ENCODE assay signal across 11 cellular contexts in the genomic region with DNA sequence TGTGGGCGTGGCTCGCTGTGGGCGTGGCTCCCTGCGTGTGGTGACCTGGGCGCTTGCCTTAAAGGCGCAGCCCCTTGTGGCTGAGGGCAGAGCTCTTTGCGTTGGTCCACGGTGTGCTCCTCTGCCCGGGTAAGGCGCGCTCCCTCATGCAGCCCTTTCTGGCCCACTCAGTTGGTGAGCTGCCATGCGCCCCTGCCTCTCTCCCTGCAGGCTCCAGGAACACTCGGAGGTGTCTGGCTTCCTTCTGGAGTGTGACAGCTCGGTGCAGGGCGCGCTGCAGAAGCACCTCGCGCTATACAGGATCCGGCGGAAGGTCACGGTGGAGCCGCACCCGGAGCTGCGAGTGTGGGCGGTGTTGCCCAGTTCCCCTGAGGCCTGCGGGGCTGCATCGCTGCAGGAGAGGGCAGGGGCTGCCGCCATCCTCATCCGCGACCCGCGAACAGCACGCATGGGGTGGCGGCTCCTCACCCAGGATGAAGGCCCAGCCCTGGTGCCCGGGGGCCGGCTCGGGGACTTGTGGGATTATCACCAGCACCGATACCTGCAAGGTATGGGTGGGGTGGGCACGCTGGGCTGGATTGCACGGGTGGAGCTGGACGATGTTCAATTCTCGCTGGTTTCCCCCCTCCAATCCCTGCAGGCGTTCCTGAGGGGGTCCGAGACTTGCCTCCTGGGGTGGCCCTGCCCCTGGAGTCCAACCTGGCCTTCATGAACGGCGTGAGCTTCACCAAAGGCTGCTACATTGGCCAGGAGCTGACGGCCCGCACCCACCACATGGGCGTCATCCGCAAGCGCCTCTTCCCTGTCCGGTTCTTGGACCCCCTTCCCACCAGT. TPM values are rescaled to one million over a fixed set of nuclear protein-coding genes. Genes with fewer than 3 reads are reported as not detected.
DNase-seq lines count a peak whose midpoint lies in the region; ATAC-seq and TF ChIP-seq lines count a peak whose summit lies in the region.
"Had no signal": no experiment of that assay in that cellular context is flagged by ENCODE, and none has a peak within 500 bp of the region (broad histone marks: within the 10 kb centered on the region; RNA-seq: fewer than 3 reads in every experiment).

No MANE protein-coding gene starts in this region.

- peak overlapping the region in 1 of 2 donors; percentile 34 for H3K4me3 ChIP-seq in testis
- no peak overlapping the region for H3K4me3 ChIP-seq in prostate gland

- no peaks in the 10 kb centered on the region for H3K4me1 ChIP-seq in foreskin keratinocyte
- H3K4me1 ChIP-seq in testis, result peaks cover 21% of the 10 kb centered on the region
- no peaks in the 10 kb centered on the region for H3K4me1 ChIP-seq in prostate gland (replicated peaks)

- H3K36me3 ChIP-seq in testis (ENCODE audit: low read depth, missing control alignments), result no peaks in the 10 kb centered on the region
- peaks cover 0 to 7% of the 10 kb centered on the region in 2 donors for H3K36me3 ChIP-seq in prostate gland

- peak; percentile 51 for DNase-seq in Right ventricle myocardium superior
- no peak for DNase-seq in cardiac septum (ENCODE audit: low spot score)
- peak; percentile 61 for DNase-seq in RKO (ENCODE audit: low spot score)
- DNase-seq in foreskin keratinocyte, result no peak
- peak; percentile 59 for DNase-seq in testis
- no peak for DNase-seq in prostate gland (ENCODE audit: low spot score)
- DNase-seq in HK-2 (ENCODE audit: unreplicated experiment), result no peak
- DNase-seq in glomerular visceral epithelial cell (ENCODE audit: extremely low spot score), result no peak
- DNase-seq: activated CD8-positive, alpha-beta memory T cell treated with anti-CD3 and anti-CD28 coated beads, Interleukin-2, amount 10 ng/mL, durations not matched to agents 7 days and 5 days; naive B cell; NCI-H2227 treated with DMSO at 0.1 percent for 48 hours had no signal

- TF ChIP-seq POLR2A in testis (IDR thresholded peaks at IDR 0.05), result no peak
- TF ChIP-seq POLR2A in prostate gland (IDR thresholded peaks at IDR 0.05), result no peak

- H3K27me3 ChIP-seq in foreskin keratinocyte, result no peaks in the 10 kb centered on the region
- H3K27me3 ChIP-seq in testis, result no peaks in the 10 kb centered on the region
- no peaks in the 10 kb centered on the region for H3K27me3 ChIP-seq in prostate gland (replicated peaks; ENCODE audit: insufficient read depth)

- no peak overlapping the region for H3K27ac ChIP-seq in foreskin keratinocyte
- H3K27ac ChIP-seq in testis, result no peak overlapping the region
- H3K27ac ChIP-seq in prostate gland, result no peak overlapping the region

- H3K9me3 ChIP-seq in testis, result no peaks in the 10 kb centered on the region
- no peaks in the 10 kb centered on the region for H3K9me3 ChIP-seq in prostate gland

- 74 to 96% methylated on average over 4 to 48 of the region's 52 CpGs for WGBS in testis, 2 donors
- WGBS in prostate gland, result 93% methylated on average over 45 of the region's 52 CpGs

- intact Hi-C loops in Right ventricle myocardium superior (cut with DNase I), result no loop called here
- intact Hi-C loops in cardiac septum (cut with DNase I), result no loop called here
- intact Hi-C loops in testis (cut with DNase I; ENCODE audit: low total_unique reads), result no loop called here
- intact Hi-C loops in prostate gland (cut with DNase I), result no loop called here

- ATAC-seq in Right ventricle myocardium superior (ENCODE audit: poor library complexity) (peak; percentile 32), foreskin keratinocyte (peak; percentile 63)
- ATAC-seq: activated CD8-positive, alpha-beta memory T cell treated with anti-CD3 and anti-CD28 coated beads, Interleukin-2, amount 10 ng/mL, durations not matched to agents 7 days and 5 days had no signal

- TF ChIP-seq CTCF in foreskin keratinocyte (conservative IDR thresholded peaks at IDR 0.05) (peak; percentile 8), testis (IDR thresholded peaks at IDR 0.05) (no peak), prostate gland (IDR thresholded peaks at IDR 0.05) (no peak)

RNA-seq across cellular contexts. Expression of a gene that starts 9.1 kb away (rescaled TPM):
- total RNA-seq in Right ventricle myocardium superior, result 14.8 TPM
- 16.6 TPM for total RNA-seq in cardiac septum
- total RNA-seq in foreskin keratinocyte, result 5.1 and 7.4 TPM in 2 replicates
- polyA plus RNA-seq in foreskin keratinocyte, result 4.8 and 6.5 TPM in 2 replicates
- 10 to 100 TPM; 16.0 to 23.2 TPM for total RNA-seq in testis
- polyA plus RNA-seq in testis (ENCODE audit: insufficient read depth, low read depth, low replicate concordance), result 21.0 TPM
- 10 to 100 TPM in 1 of 2 donors, 1 to 10 TPM in 1; 5.6 to 17.4 TPM for total RNA-seq in prostate gland

RNA-seq across cellular contexts. Expression of a gene that starts 25.0 kb away (rescaled TPM):
- 1.6 TPM for total RNA-seq in Right ventricle myocardium superior
- total RNA-seq in cardiac septum, result 1.6 TPM
- total RNA-seq in foreskin keratinocyte, result 0.82 and 1.1 TPM in 2 replicates
- 0.82 and 1.0 TPM in 2 replicates for polyA plus RNA-seq in foreskin keratinocyte
- total RNA-seq in testis, result 1 to 10 TPM; 2.0 to 4.2 TPM
- polyA plus RNA-seq in testis (ENCODE audit: insufficient read depth, low read depth, low replicate concordance), result 2.6 TPM
- 1 to 10 TPM; 1.9 to 4.1 TPM for total RNA-seq in prostate gland

RNA-seq across cellular contexts. Expression of a gene that starts 33.1 kb away (rescaled TPM):
- total RNA-seq in Right ventricle myocardium superior, result 316 TPM
- total RNA-seq in cardiac septum, result 396 TPM
- total RNA-seq in foreskin keratinocyte, result 6.4 and 6.6 TPM in 2 replicates
- 3.6 TPM in 2 replicates for polyA plus RNA-seq in foreskin keratinocyte
- 10 to 100 TPM; 28.6 to 30.0 TPM for total RNA-seq in testis
- polyA plus RNA-seq in testis (ENCODE audit: insufficient read depth, low read depth, low replicate concordance), result 8.3 TPM
- total RNA-seq in prostate gland, result 10 to 100 TPM; 34.3 to 45.2 TPM

RNA-seq across cellular contexts. Expression of a gene that starts 34.6 kb away (rescaled TPM):
- total RNA-seq in Right ventricle myocardium superior (143 TPM), cardiac septum (213 TPM), foreskin keratinocyte (424 and 441 TPM in 2 replicates), testis (100 to 1,000 TPM; 298 to 343 TPM), prostate gland (100 to 1,000 TPM; 250 to 458 TPM)
- polyA plus RNA-seq in foreskin keratinocyte (603 and 671 TPM in 2 replicates), testis (ENCODE audit: insufficient read depth, low read depth, low replicate concordance) (236 TPM)

Comparison
In these comparisons a context has a peak if more than half of its experiments do, and no peak if none do; other contexts are left out.
1. DNase-seq: peak in Right ventricle myocardium superior (single experiment), RKO (single experiment) and testis (single experiment); none in cardiac septum (single experiment), foreskin keratinocyte (0 of 2), prostate gland (single experiment), HK-2 (single experiment) and glomerular visceral epithelial cell (single experiment).